In the genomic region with DNA sequence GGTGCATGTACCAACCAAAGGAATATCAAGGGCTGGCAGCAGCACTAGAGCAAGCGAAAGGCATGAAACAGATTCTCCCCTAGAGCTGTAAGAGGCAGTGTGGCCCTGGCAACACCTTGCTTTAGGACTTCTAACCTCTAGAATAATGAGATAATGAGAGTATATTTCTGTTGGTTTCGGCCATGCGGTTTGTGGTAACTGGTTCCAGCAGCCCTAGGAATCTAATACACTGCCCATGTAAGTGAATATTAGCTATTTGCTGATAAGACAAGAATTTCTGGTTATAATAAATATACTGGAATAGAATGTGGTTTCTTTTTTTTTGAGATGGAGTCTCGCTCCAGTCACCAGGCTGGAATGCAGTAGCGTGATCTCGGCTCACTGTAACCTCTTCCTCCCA, we compare ENCODE assay signal across 20 cellular contexts.
A peak's percentile ranks its signal among the peaks of the same experiment; 100 is the strongest.
DNase-seq lines count a peak whose midpoint lies in the region; ATAC-seq and TF ChIP-seq lines count a peak whose summit lies in the region.
"Had no signal": no experiment of that assay in that cellular context is flagged by ENCODE, and none has a peak within 500 bp of the region (broad histone marks: within the 10 kb centered on the region; RNA-seq: fewer than 3 reads in every experiment).

No MANE protein-coding gene starts in this region.

- peaks cover 11% of the 10 kb centered on the region for H3K27me3 Mint-ChIP-seq in endothelial cell (ENCODE audit: unreplicated experiment)
- H3K27me3 Mint-ChIP-seq: activated naive CD4-positive, alpha-beta T cell treated with anti-CD3 and anti-CD28 coated beads, Interleukin-2, amount 50 U/mL, for 24 hours; T-cell had no signal

- 97 to 98% (median 97%) methylated on average over 6 of the region's 6 CpGs for WGBS in psoas muscle, 3 donors

- peaks cover 48% of the 10 kb centered on the region for H3K36me3 Mint-ChIP-seq in endothelial cell (ENCODE audit: low read depth, unreplicated experiment)

- H3K9me3 ChIP-seq in psoas muscle (no peaks in the 10 kb centered on the region), WERI-Rb-1 (ENCODE audit: severe bottlenecking) (no peaks in the 10 kb centered on the region)
- H3K9me3 ChIP-seq: BLaER1, MG63, ovary, Peyer's patch, thoracic aorta had no signal

- peak overlapping the region; percentile 7 for H3K4me3 Mint-ChIP-seq in endothelial cell (ENCODE audit: unreplicated experiment)
- H3K4me3 Mint-ChIP-seq: activated naive CD4-positive, alpha-beta T cell treated with anti-CD3 and anti-CD28 coated beads, Interleukin-2, amount 50 U/mL, for 24 hours; T-cell had no signal

- peaks cover 71% of the 10 kb centered on the region for H3K4me1 Mint-ChIP-seq in endothelial cell (ENCODE audit: unreplicated experiment)
- H3K4me1 Mint-ChIP-seq: activated naive CD4-positive, alpha-beta T cell treated with anti-CD3 and anti-CD28 coated beads, Interleukin-2, amount 50 U/mL, for 24 hours had no signal

- H3K36me3 ChIP-seq in psoas muscle (ENCODE audit: insufficient read depth in 1 of 2, low read depth in 1 of 2) (no peaks in the 10 kb centered on the region), WERI-Rb-1 (peaks cover 37% of the 10 kb centered on the region)
- H3K36me3 ChIP-seq: ovary, Peyer's patch, thoracic aorta had no signal

- ATAC-seq in psoas muscle (no peak), GM18868 (IDR thresholded peaks at IDR 0.05; ENCODE audit: unreplicated experiment) (no peak)
- ATAC-seq: T-cell had no signal

- DNase-seq in ELR (ENCODE audit: low read depth) (peak; percentile 57), RWPE1 (ENCODE audit: low spot score) (no peak), endothelial cell (ENCODE audit: low spot score) (no peak), psoas muscle (no peak), NCI-H2196 (lab: John Stamatoyannopoulos, UW; ENCODE audit: unreplicated experiment) (no peak), AG08395 (ENCODE audit: low spot score) (no peak), WERI-Rb-1 (no peak)
- DNase-seq: activated CD4-positive, CD25-positive, alpha-beta regulatory T cell; activated CD8-positive, alpha-beta memory T cell treated with anti-CD3 and anti-CD28 coated beads, Interleukin-2, amount 50 U/mL, for 48 hours; DMS79 treated with DMSO at 0.1 percent for 48 hours; midbrain; stimulated activated CD4-positive, alpha-beta T cell treated with anti-CD3 and anti-CD28 coated beads, Interleukin-15, amount 100 ng/mL, for 24 hours; T-cell had no signal

- intact Hi-C loops in psoas muscle (cut with DNase I), result no loop called here

- H3K27ac ChIP-seq in RWPE1 (peak overlapping the region; percentile 77), psoas muscle (peak overlapping the region; percentile 85), WERI-Rb-1 (no peak overlapping the region)
- H3K27ac ChIP-seq: BLaER1, ovary had no signal

- no peaks in the 10 kb centered on the region for H3K9me3 Mint-ChIP-seq in endothelial cell (ENCODE audit: unreplicated experiment)
- H3K9me3 Mint-ChIP-seq: activated naive CD4-positive, alpha-beta T cell treated with anti-CD3 and anti-CD28 coated beads, Interleukin-2, amount 50 U/mL, for 24 hours; T-cell had no signal

- TF ChIP-seq CTCF in RWPE1 (conservative IDR thresholded peaks at IDR 0.05; ENCODE audit: low read depth) (no peak), endothelial cell (IDR thresholded peaks at IDR 0.05; ENCODE audit: unreplicated experiment) (no peak), psoas muscle (IDR thresholded peaks at IDR 0.05) (no peak), WERI-Rb-1 (IDR thresholded peaks at IDR 0.05; ENCODE audit: low read depth, low read length) (no peak)

- H3K4me1 ChIP-seq in psoas muscle, result peaks cover 16% of the 10 kb centered on the region
- H3K4me1 ChIP-seq: BLaER1, Peyer's patch had no signal

- CTCF ChIA-PET in RWPE1 (lab: Yijun Ruan, JAX), result no interaction called here

- peak overlapping the region; percentile 46 for H3K27ac Mint-ChIP-seq in endothelial cell (ENCODE audit: unreplicated experiment)
- H3K27ac Mint-ChIP-seq: activated naive CD4-positive, alpha-beta T cell treated with anti-CD3 and anti-CD28 coated beads, Interleukin-2, amount 50 U/mL, for 24 hours had no signal

- no peaks in the 10 kb centered on the region for H3K27me3 ChIP-seq in psoas muscle (ENCODE audit: insufficient read depth in 3 of 3, low read length in 2 of 3)
- H3K27me3 ChIP-seq in WERI-Rb-1 (ENCODE audit: insufficient read depth, low read depth, severe bottlenecking), result no peaks in the 10 kb centered on the region
- H3K27me3 ChIP-seq: BLaER1, MG63, ovary, Peyer's patch had no signal

- H3K4me3 ChIP-seq in psoas muscle (no peak overlapping the region), WERI-Rb-1 (ENCODE audit: low read depth, low read length) (no peak overlapping the region)
- H3K4me3 ChIP-seq: BLaER1, MG63, ovary, Peyer's patch, thoracic aorta had no signal

- POLR2A ChIA-PET in RWPE1 (lab: Yijun Ruan, JAX; ENCODE audit: low non-redundant PET), result no interaction called here
